ENCODE assay signal across 2 cellular contexts in genomic region chr2:48439102-48439501, GRCh38.
TF ChIP-seq lines count a peak whose summit lies in the region.

No MANE protein-coding gene starts in this region.

TF ChIP-seq in SK-N-SH, 30 proteins besides CTCF, POLR2A, EP300 and RAD21 (continued from another document):
- TF ChIP-seq FOXM1 (IDR thresholded peaks at IDR 0.05; ENCODE audit: low read depth) (no peak), TEAD4 (IDR thresholded peaks at IDR 0.05; ENCODE audit: borderline replicate concordance, insufficient read depth) (no peak)

TF ChIP-seq in SK-N-SH treated with all-trans-retinoic acid at 6 μM for 48 hours, 23 proteins besides CTCF, POLR2A, EP300 and RAD21 (continued from another document):
- no peak for TF ChIP-seq TSHZ2 (CRISPR knock-in tag; IDR thresholded peaks at IDR 0.05)
- TF ChIP-seq, protein P1, sequence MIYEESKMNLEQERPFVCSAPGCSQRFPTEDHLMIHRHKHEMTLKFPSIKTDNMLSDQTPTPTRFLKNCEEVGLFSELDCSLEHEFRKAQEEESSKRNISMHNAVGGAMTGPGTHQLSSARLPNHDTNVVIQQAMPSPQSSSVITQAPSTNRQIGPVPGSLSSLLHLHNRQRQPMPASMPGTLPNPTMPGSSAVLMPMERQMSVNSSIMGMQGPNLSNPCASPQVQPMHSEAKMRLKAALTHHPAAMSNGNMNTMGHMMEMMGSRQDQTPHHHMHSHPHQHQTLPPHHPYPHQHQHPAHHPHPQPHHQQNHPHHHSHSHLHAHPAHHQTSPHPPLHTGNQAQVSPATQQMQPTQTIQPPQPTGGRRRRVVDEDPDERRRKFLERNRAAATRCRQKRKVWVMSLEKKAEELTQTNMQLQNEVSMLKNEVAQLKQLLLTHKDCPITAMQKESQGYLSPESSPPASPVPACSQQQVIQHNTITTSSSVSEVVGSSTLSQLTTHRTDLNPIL (CRISPR knock-in tag; IDR thresholded peaks at IDR 0.05; ENCODE audit: low read depth) = no peak
- TF ChIP-seq ESRRG (CRISPR knock-in tag; IDR thresholded peaks at IDR 0.05) = no peak
- no peak for TF ChIP-seq ISL1 (CRISPR knock-in tag; IDR thresholded peaks at IDR 0.05)
- no peak for TF ChIP-seq OSR1 (CRISPR knock-in tag; IDR thresholded peaks at IDR 0.05)
- TF ChIP-seq TCF4 (CRISPR knock-in tag; IDR thresholded peaks at IDR 0.05; ENCODE audit: borderline replicate concordance) = no peak
TF ChIP-seq in SK-N-SH treated with all-trans-retinoic acid at 6 μM for 48 hours: peak in this region for 0.
